ENCODE assay signal across 7 cellular contexts in the genomic region with DNA sequence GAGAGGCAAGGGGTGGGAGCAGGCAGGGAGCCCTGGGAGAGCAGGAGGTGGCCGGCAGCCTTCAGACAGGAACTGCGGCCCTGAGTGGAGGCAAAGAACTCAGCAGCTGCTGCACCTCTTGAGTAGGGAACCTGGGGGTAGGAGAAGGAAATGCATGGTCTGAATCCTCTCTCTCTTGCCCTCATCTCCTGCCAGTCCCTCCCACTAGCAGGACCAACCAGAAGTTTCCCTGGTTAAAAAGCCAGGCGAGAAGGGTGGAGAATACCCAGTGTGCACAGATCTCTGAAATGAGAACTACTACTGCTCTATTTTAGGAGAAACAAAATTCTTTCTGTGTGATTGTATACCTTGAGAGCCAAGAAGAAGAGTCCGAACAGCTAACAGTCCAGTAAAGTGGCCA. TPM values are rescaled to one million over a fixed set of nuclear protein-coding genes. Genes with fewer than 3 reads are reported as not detected.
DNase-seq lines count a peak whose midpoint lies in the region; ATAC-seq and TF ChIP-seq lines count a peak whose summit lies in the region.

No MANE protein-coding gene starts in this region.

- peaks cover 13 to 54% of the 10 kb centered on the region in 2 experiments for H3K79me1 ChIP-seq in IMR-90 (ENCODE audit: low read depth in 1 of 2, low read length in 2 of 2)

- no CpG with 5 or more reads among the region's 4 CpGs for WGBS in IMR-90 (ENCODE audit: extremely low coverage in 2 of 2, insufficient read length in 1 of 2), 2 experiments

- CTCF ChIA-PET in IMR-90 (lab: Yijun Ruan, JAX) = interaction anchor here (0.7 to 2.1 kb wide), 17 partner anchors 14 to 198 kb away, joined by 3 to 29 read pairs (median 5); a partner anchor contains a TSS
- CTCF ChIA-PET in activated CD8-positive, alpha-beta T cell treated with anti-CD3 and anti-CD28 coated beads for 36 hours (lab: Charles Lee) = interaction anchor here (0.6 to 7.6 kb wide), 29 partner anchors 9 to 278 kb away, joined by 3 to 84 read pairs (median 6); a partner anchor contains a TSS

- H3K36me3 ChIP-seq in IMR-90 (ENCODE audit: control insufficient read depth, insufficient read depth, low read length) = peaks cover 5% of the 10 kb centered on the region
- no peaks in the 10 kb centered on the region for H3K36me3 ChIP-seq in breast epithelium
- peaks cover 0 to 9% (median 0%) of the 10 kb centered on the region in 3 donors for H3K36me3 ChIP-seq in tibial artery

- H3K4me1 ChIP-seq in IMR-90 (ENCODE audit: control insufficient read depth, insufficient read depth, low read length) (peaks cover 18% of the 10 kb centered on the region), breast epithelium (no peaks in the 10 kb centered on the region), tibial artery (peaks cover 0 to 50% (median 24%) of the 10 kb centered on the region in 4 donors)

- DNase-seq in IMR-90 (peak; percentile 85), breast epithelium (ENCODE audit: low spot score in 2 of 2) (no peak), islet precursor cell (peak; percentile 79), tibial artery (no peak)
- no peak for DNase-seq in activated CD4-positive, alpha-beta T cell treated with anti-CD3 and anti-CD28 coated beads, Interleukin-2, amount 50 U/mL, for 4 hours
- DNase-seq in activated CD8-positive, alpha-beta T cell treated with anti-CD3 and anti-CD28 coated beads for 36 hours = no peak

- in situ Hi-C loops in IMR-90 (cut with MboI; ENCODE audit: low sequenced_read_pairs) = loop anchor here (5.0 to 10.0 kb wide), 2 partner anchors 52 to 144 kb away; a partner anchor contains a TSS

- peak; percentile 18; the same call in 1 of the 2 replicates for TF ChIP-seq CTCF in IMR-90 (conservative IDR thresholded peaks at IDR 0.05; ENCODE audit: low read depth, low read length)
- no peak for TF ChIP-seq CTCF in breast epithelium (IDR thresholded peaks at IDR 0.05)
- peak; percentile 26 to 41 for TF ChIP-seq CTCF in tibial artery (IDR thresholded peaks at IDR 0.05)
- no peak for TF ChIP-seq CTCF in activated CD8-positive, alpha-beta T cell treated with anti-CD3 and anti-CD28 coated beads for 36 hours (IDR thresholded peaks at IDR 0.05)

- H2BK120ac ChIP-seq in IMR-90 (ENCODE audit: low read depth, low read length) = peak overlapping the region; percentile 91

- peak overlapping the region; percentile 62 to 87 for H4K8ac ChIP-seq in IMR-90 (ENCODE audit: low read depth in 2 of 2, low read length in 2 of 2)

- H2AK5ac ChIP-seq in IMR-90 (ENCODE audit: low read depth, low read length) = peak overlapping the region; percentile 92

- peak overlapping the region; percentile 26 for H2AK9ac ChIP-seq in IMR-90 (replicated peaks; ENCODE audit: low read depth, low read length, poor library complexity)

- peaks cover 4% of the 10 kb centered on the region for H4K20me1 ChIP-seq in IMR-90 (ENCODE audit: insufficient read depth, low read length)

- no peak; the same call in 1 of the 2 replicates for TF ChIP-seq POLR2A in IMR-90 (IDR thresholded peaks at IDR 0.05; ENCODE audit: low read depth, low read length)
- no peak for TF ChIP-seq POLR2A in breast epithelium (IDR thresholded peaks at IDR 0.05)

- H3K9me3 ChIP-seq in IMR-90 (ENCODE audit: control insufficient read depth, insufficient read depth, low read length) (no peaks in the 10 kb centered on the region), breast epithelium (no peaks in the 10 kb centered on the region), tibial artery (no peaks in the 10 kb centered on the region)

- no peak overlapping the region for H3K4me3 Mint-ChIP-seq in activated CD8-positive, alpha-beta T cell treated with anti-CD3 and anti-CD28 coated beads for 36 hours

- H4K5ac ChIP-seq in IMR-90 (ENCODE audit: low read depth, low read length) = peak overlapping the region; percentile 99

- H3K4me3 ChIP-seq in IMR-90 (ENCODE audit: insufficient read depth, low read depth, low read length) (peak overlapping the region; percentile 20; the same call in 1 of the 2 replicates), breast epithelium (no peak overlapping the region), tibial artery (peak overlapping the region; percentile 31 to 33)

- dilution Hi-C loops in IMR-90 (cut with HindIII; ENCODE audit: low sequenced_read_pairs, unreplicated experiment) = no loop called here

- intact Hi-C loops in IMR-90 (cut with micrococcal nuclease) (loop anchor here (2.0 kb wide), 1 partner anchor 52 kb away; no protein-coding TSS in a partner anchor), breast epithelium (cut with DNase I; ENCODE audit: low total_unique reads) (no loop called here), tibial artery (cut with DNase I; ENCODE audit: low total_unique reads) (loop anchor here (5.0 kb wide), 2 partner anchors 52 to 142 kb away; a partner anchor contains a TSS)
- intact Hi-C loops in activated CD8-positive, alpha-beta T cell treated with anti-CD3 and anti-CD28 coated beads for 36 hours (cut with micrococcal nuclease) = loop anchor here (2.0 to 5.0 kb wide), 2 partner anchors 50 to 122 kb away; a partner anchor contains a TSS

- TSS peak; percentile 98 for BruUV-seq in IMR-90 (replicated peaks; lab: Mats Ljungman, UMichigan)

- H2AFZ ChIP-seq in IMR-90 (replicated peaks; ENCODE audit: low read length, poor library complexity) = peak overlapping the region; percentile 71

- peak overlapping the region; percentile 84 for H3K18ac ChIP-seq in IMR-90 (ENCODE audit: low read depth, low read length)

- peaks cover 34% of the 10 kb centered on the region for H3K4me1 Mint-ChIP-seq in activated CD8-positive, alpha-beta T cell treated with anti-CD3 and anti-CD28 coated beads for 36 hours (ENCODE audit: low read depth)

- TF ChIP-seq RAD21 in IMR-90 (IDR thresholded peaks at IDR 0.05; ENCODE audit: low read length) = 0 out of 2 replicates have a peak, but pooled peaks have one; percentile 11

- peak; percentile 68 for ATAC-seq in IMR-90 (ENCODE audit: low read depth)
- no peak for ATAC-seq in HG02840 (IDR thresholded peaks at IDR 0.05; ENCODE audit: low FRiP score, unreplicated experiment)
- no peak for ATAC-seq in activated CD8-positive, alpha-beta T cell treated with anti-CD3 and anti-CD28 coated beads for 36 hours

- peak overlapping the region; percentile 75 for H3K4me2 ChIP-seq in IMR-90 (ENCODE audit: low read depth, low read length)

- peak overlapping the region; percentile 72 for H3K14ac ChIP-seq in IMR-90 (replicated peaks; ENCODE audit: low read depth, low read length)

- H2BK5ac ChIP-seq in IMR-90 (ENCODE audit: low read depth, low read length, poor library complexity, severe bottlenecking) = peak overlapping the region; percentile 98

- H2BK15ac ChIP-seq in IMR-90 (ENCODE audit: low read depth, low read length) = peak overlapping the region; percentile 34; the same call in 2 of the 3 replicates

- peak overlapping the region; percentile 91 for H3K27ac ChIP-seq in IMR-90 (ENCODE audit: insufficient read depth, low read length)
- peak overlapping the region; percentile 8 to 14 for H3K27ac ChIP-seq in breast epithelium
- peak overlapping the region; percentile 77 to 82 for H3K27ac ChIP-seq in tibial artery

- peak overlapping the region; percentile 96 for H3K56ac ChIP-seq in IMR-90 (ENCODE audit: extremely low read depth, insufficient read depth, low read length)

- H3K36me3 Mint-ChIP-seq in activated CD8-positive, alpha-beta T cell treated with anti-CD3 and anti-CD28 coated beads for 36 hours (ENCODE audit: low read depth) = peaks cover 15% of the 10 kb centered on the region

- H3K4ac ChIP-seq in IMR-90 (ENCODE audit: low read depth, low read length) = peak overlapping the region; percentile 89

- peak overlapping the region; percentile 57 for H3K9ac ChIP-seq in IMR-90 (ENCODE audit: low read depth, low read length)

- no peak overlapping the region for H3K27ac Mint-ChIP-seq in activated CD8-positive, alpha-beta T cell treated with anti-CD3 and anti-CD28 coated beads for 36 hours

- POLR2A ChIA-PET in IMR-90 (lab: Charles Lee; ENCODE audit: unreplicated experiment) = interaction anchor here (0.9 to 1.6 kb wide), 4 partner anchors 51 to 200 kb away, joined by 3 to 8 read pairs (median 4); a partner anchor contains a TSS
- POLR2A ChIA-PET in activated CD8-positive, alpha-beta T cell treated with anti-CD3 and anti-CD28 coated beads for 36 hours (lab: Charles Lee) = interaction anchor here (1.4 kb wide), 1 partner anchor 10 kb away, joined by 3 read pairs; no protein-coding TSS in a partner anchor

- no peaks in the 10 kb centered on the region for H3K27me3 Mint-ChIP-seq in activated CD8-positive, alpha-beta T cell treated with anti-CD3 and anti-CD28 coated beads for 36 hours

- H3K9me1 ChIP-seq in IMR-90 (ENCODE audit: insufficient read depth, low read length) = peaks cover 16% of the 10 kb centered on the region

- H3K9me3 Mint-ChIP-seq in activated CD8-positive, alpha-beta T cell treated with anti-CD3 and anti-CD28 coated beads for 36 hours = no peaks in the 10 kb centered on the region

- H3K27me3 ChIP-seq in IMR-90 (ENCODE audit: control insufficient read depth, insufficient read depth, low read length) (no peaks in the 10 kb centered on the region), breast epithelium (no peaks in the 10 kb centered on the region), tibial artery (no peaks in the 10 kb centered on the region)

- H4K91ac ChIP-seq in IMR-90 (ENCODE audit: insufficient read depth, low read depth, low read length) = peak overlapping the region; percentile 93

- H3K23ac ChIP-seq in IMR-90 (ENCODE audit: low read depth, low read length) = peak overlapping the region; percentile 56

- H2BK20ac ChIP-seq in IMR-90 (ENCODE audit: low read depth, low read length) = peak overlapping the region; percentile 76

TF ChIP-seq in IMR-90, 13 proteins besides CTCF, POLR2A, EP300 and RAD21 (continues in another document):
- TF ChIP-seq MAZ (IDR thresholded peaks at IDR 0.05; ENCODE audit: borderline replicate concordance, low read depth, low read length) = no peak

RNA-seq across cellular contexts. Expression of a gene that starts 25.4 kb away (rescaled TPM):
- total RNA-seq in IMR-90 (2012; rRNA removed) (37.2 and 47.1 TPM in 2 replicates), breast epithelium (10 to 100 TPM; 40.6 to 62.3 (median 59.3) TPM)
- polyA plus RNA-seq in IMR-90 (2012; rRNA removed) = 42.6 and 43.7 TPM in 2 replicates
- polyA plus RNA-seq in IMR-90 (2012; cell fraction: cytosol; rRNA removed) = 45.5 and 55.1 TPM in 2 replicates
- 42.3 and 49.2 TPM in 2 replicates for polyA plus RNA-seq in IMR-90 (2012; cell fraction: nucleus; rRNA removed; ENCODE audit: low replicate concordance)
- 10 to 100 TPM; 36.1 to 36.6 TPM for total RNA-seq in activated CD8-positive, alpha-beta T cell treated with anti-CD3 and anti-CD28 coated beads for 36 hours

RNA-seq across cellular contexts. Expression of a gene that starts 39.9 kb away (rescaled TPM):
- total RNA-seq in IMR-90 (2012; rRNA removed) = under 0.01 TPM in 2 replicates
- 0.07 TPM in 2 replicates for polyA plus RNA-seq in IMR-90 (2012; rRNA removed)
- 0.02 and 0.03 TPM in 2 replicates for polyA plus RNA-seq in IMR-90 (2012; cell fraction: cytosol; rRNA removed)
- polyA plus RNA-seq in IMR-90 (2012; cell fraction: nucleus; rRNA removed; ENCODE audit: low replicate concordance) = 0.05 and 0.42 TPM in 2 replicates
- total RNA-seq in breast epithelium = 1 to 10 TPM; 1.3 to 1.9 (median 1.4) TPM
- under 1 TPM; 0.09 to 0.11 TPM for total RNA-seq in activated CD8-positive, alpha-beta T cell treated with anti-CD3 and anti-CD28 coated beads for 36 hours

RNA-seq across cellular contexts. Expression of a gene that starts 51.1 kb away (rescaled TPM):
- total RNA-seq in IMR-90 (2012; rRNA removed) = 6.1 TPM in 2 replicates
- polyA plus RNA-seq in IMR-90 (2012; rRNA removed) = 7.0 and 9.1 TPM in 2 replicates
- 2.8 and 2.9 TPM in 2 replicates for polyA plus RNA-seq in IMR-90 (2012; cell fraction: cytosol; rRNA removed)
- polyA plus RNA-seq in IMR-90 (2012; cell fraction: nucleus; rRNA removed; ENCODE audit: low replicate concordance) = 1.4 and 6.8 TPM in 2 replicates
- 10 to 100 TPM; 35.1 to 53.6 (median 51.8) TPM for total RNA-seq in breast epithelium
- total RNA-seq in activated CD8-positive, alpha-beta T cell treated with anti-CD3 and anti-CD28 coated beads for 36 hours = 10 to 100 TPM; 55.8 to 60.0 TPM

Comparison
In these comparisons a context has a peak if more than half of its experiments do, and no peak if none do; other contexts are left out.
1. DNase-seq: peak in IMR-90 (single experiment) and islet precursor cell (single experiment); none in breast epithelium (0 of 2), tibial artery (0 of 2), activated CD4-positive, alpha-beta T cell treated with anti-CD3 and anti-CD28 coated beads, Interleukin-2, amount 50 U/mL, for 4 hours (0 of 2) and activated CD8-positive, alpha-beta T cell treated with anti-CD3 and anti-CD28 coated beads for 36 hours (single experiment).
2. H3K27ac ChIP-seq: peak in every context shown above with its lines; median percentile 91 in IMR-90; 80 in tibial artery; 11 in breast epithelium.
3. H3K4me3 ChIP-seq: peak in IMR-90 (single experiment) and tibial artery (2 of 2); none in breast epithelium (0 of 3).
4. CTCF ChIP-seq: peak in IMR-90 (single experiment) and tibial artery (2 of 2); none in breast epithelium (0 of 3) and activated CD8-positive, alpha-beta T cell treated with anti-CD3 and anti-CD28 coated beads for 36 hours (single experiment).